ENCODE assay signal across 22 cellular contexts in the genomic region with DNA sequence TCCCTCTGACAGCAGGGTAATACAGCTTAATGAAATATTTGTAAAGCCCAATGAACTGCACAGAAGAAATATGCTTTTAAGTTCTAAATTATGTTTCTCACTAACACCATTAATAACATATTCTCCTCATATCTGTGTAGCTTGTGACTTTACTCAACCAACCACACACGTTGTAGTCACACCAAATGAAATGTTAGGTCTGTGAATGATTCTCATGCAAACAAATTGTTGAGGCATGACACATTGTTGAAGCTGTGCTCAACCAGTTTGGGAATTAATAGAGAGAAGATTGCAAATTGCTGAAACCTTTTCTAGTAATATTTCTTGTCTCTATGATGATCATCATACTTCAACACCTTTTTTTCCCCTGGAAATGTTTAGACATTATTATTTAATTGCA.
DNase-seq lines count a peak whose midpoint lies in the region; ATAC-seq and TF ChIP-seq lines count a peak whose summit lies in the region.
"Had no signal": no experiment of that assay in that cellular context is flagged by ENCODE, and none has a peak within 500 bp of the region (broad histone marks: within the 10 kb centered on the region; RNA-seq: fewer than 3 reads in every experiment).

No MANE protein-coding gene starts in this region.

- no peak overlapping the region for H2AK5ac ChIP-seq in mesendoderm (ENCODE audit: low read length)

- no peaks in the 10 kb centered on the region for H4K20me1 ChIP-seq in PC-3 (ENCODE audit: low read length)

- H3K4me3 ChIP-seq in PC-3 (ENCODE audit: low read length), result no peak overlapping the region
- H3K4me3 ChIP-seq in epithelial cell of esophagus (ENCODE audit: low read length), result no peak overlapping the region
- no peak overlapping the region for H3K4me3 ChIP-seq in mesendoderm (ENCODE audit: low read length)
- H3K4me3 ChIP-seq: hepatocyte, lower lobe of right lung, right atrium auricular region had no signal

- CTCF ChIA-PET in PC-3 (lab: Charles Lee), result no interaction called here

- POLR2A ChIA-PET in PC-3 (lab: Charles Lee; ENCODE audit: unreplicated experiment), result no interaction called here

- no peak overlapping the region for H3K56ac ChIP-seq in mesendoderm (ENCODE audit: low read length)

- no peak overlapping the region for H4K8ac ChIP-seq in mesendoderm (ENCODE audit: low read depth, low read length)

- H3K27ac ChIP-seq in PC-3 (ENCODE audit: low read length), result 0 out of 2 replicates have a peak overlapping the region, but pooled peaks have one; percentile 13
- no peak overlapping the region for H3K27ac ChIP-seq in mesendoderm (ENCODE audit: low read depth, low read length)
- H3K27ac ChIP-seq: hepatocyte, lower lobe of right lung, right atrium auricular region had no signal

- H3K4me2 ChIP-seq in PC-3 (ENCODE audit: low read length), result no peak overlapping the region
- no peak overlapping the region for H3K4me2 ChIP-seq in mesendoderm (ENCODE audit: low read length)
- H3K4me2 ChIP-seq: hepatocyte had no signal

- no peaks in the 10 kb centered on the region for H3K27me3 ChIP-seq in PC-3 (ENCODE audit: low read length)
- peaks cover 2% of the 10 kb centered on the region for H3K27me3 ChIP-seq in mesendoderm (ENCODE audit: insufficient read depth, low read length, poor library complexity)
- H3K27me3 ChIP-seq: hepatocyte, right atrium auricular region had no signal

- BruUV-seq in PC-3 (replicated peaks; lab: Mats Ljungman, UMichigan), result no TSS peak

- H3K9me3 ChIP-seq in PC-3 (ENCODE audit: low read length), result no peaks in the 10 kb centered on the region
- H3K9me3 ChIP-seq: lower lobe of right lung, right atrium auricular region had no signal

- H3K18ac ChIP-seq in mesendoderm (ENCODE audit: low read length), result no peak overlapping the region

- no CpG with 5 or more reads among the region's 1 CpG for WGBS in mesendoderm (ENCODE audit: extremely low coverage, insufficient coverage, low lambda C conversion rate)

- DNase-seq in Caki2 (ENCODE audit: low read depth) (peak; percentile 15), PC-3 (peak; percentile 61), epithelial cell of esophagus (ENCODE audit: low read depth) (peak; percentile 66), mesendoderm (peak; percentile 8), NCI-H1436 treated with DMSO at 0.1 percent for 48 hours (lab: John Stamatoyannopoulos, UW) (no peak), GM19238 (ENCODE audit: insufficient read length, low spot score) (no peak)
- DNase-seq: activated naive CD4-positive, alpha-beta T cell treated with anti-CD3 and anti-CD28 coated beads, Interleukin-2, amount 10 ng/mL, durations not matched to agents 7 days and 5 days; activated T-cell treated with anti-CD3 and anti-CD28 coated beads, Interleukin-2, amount 50 U/mL, for 72 hours; aorta; CD4-positive, alpha-beta memory T cell; endodermal cell; Kasumi-1; lower lobe of right lung; NCI-H1092; NCI-H2081; NCI-H510A; nucleus accumbens had no signal

- no peak overlapping the region for H2BK120ac ChIP-seq in mesendoderm (ENCODE audit: low read depth, low read length)

- H2AFZ ChIP-seq in PC-3 (ENCODE audit: low read length), result no peak overlapping the region
- H2AFZ ChIP-seq: hepatocyte had no signal

- H2BK5ac ChIP-seq in mesendoderm (ENCODE audit: low read length), result no peak overlapping the region

- no peak overlapping the region for H3K23ac ChIP-seq in mesendoderm (ENCODE audit: low read length)

- no peaks in the 10 kb centered on the region for H3K36me3 ChIP-seq in PC-3 (ENCODE audit: low read depth, low read length)
- H3K36me3 ChIP-seq in mesendoderm (ENCODE audit: control insufficient read depth, insufficient read depth, low read length), result no peaks in the 10 kb centered on the region
- H3K36me3 ChIP-seq: lower lobe of right lung, right atrium auricular region had no signal

- H3K4ac ChIP-seq in mesendoderm (ENCODE audit: low read depth, low read length), result no peak overlapping the region

- no peaks in the 10 kb centered on the region for H3F3A ChIP-seq in PC-3 (ENCODE audit: low read length, unreplicated experiment)

- H3K79me1 ChIP-seq in mesendoderm (ENCODE audit: low read length), result no peaks in the 10 kb centered on the region

- H3K4me1 ChIP-seq in PC-3 (ENCODE audit: insufficient read depth, low read length) (peaks cover 10% of the 10 kb centered on the region; the same call in 1 of the 2 replicates), mesendoderm (ENCODE audit: control insufficient read depth, low read depth, low read length) (no peaks in the 10 kb centered on the region)
- H3K4me1 ChIP-seq: lower lobe of right lung, right atrium auricular region had no signal

- no peak overlapping the region for H2BK15ac ChIP-seq in mesendoderm (replicated peaks; ENCODE audit: low read depth)

- ATAC-seq in PC-3 (peak; percentile 53; the same call in 1 of the 2 replicates), HG03520 (IDR thresholded peaks at IDR 0.05; ENCODE audit: unreplicated experiment) (no peak), GM18502 (IDR thresholded peaks at IDR 0.05; ENCODE audit: poor library complexity, unreplicated experiment) (no peak)
- ATAC-seq: activated T-cell treated with anti-CD3 and anti-CD28 coated beads, Interleukin-2, amount 50 U/mL, for 72 hours; lower lobe of right lung; stimulated activated effector memory CD8-positive, alpha-beta T cell treated with anti-CD3 and anti-CD28 coated beads, Interleukin-12 subunit alpha, Interleukin-12 subunit beta, amount 100 ng/mL, for 72 hours had no signal

- H3K79me2 ChIP-seq in PC-3 (ENCODE audit: low read length) (no peaks in the 10 kb centered on the region), mesendoderm (ENCODE audit: control insufficient read depth, insufficient read depth, low read length) (no peaks in the 10 kb centered on the region)
- H3K79me2 ChIP-seq: hepatocyte had no signal

- intact Hi-C loops in PC-3 (cut with micrococcal nuclease), result no loop called here

- TF ChIP-seq CTCF in PC-3 (conservative IDR thresholded peaks at IDR 0.05; ENCODE audit: low read depth, low read length), result no peak
- no peak for TF ChIP-seq CTCF in epithelial cell of esophagus (IDR thresholded peaks at IDR 0.05; ENCODE audit: insufficient read depth, low read depth, low read length, missing control alignments)

- H3K9me2 ChIP-seq in PC-3 (replicated peaks; ENCODE audit: low read length), result no peaks in the 10 kb centered on the region

- H3K9ac ChIP-seq in PC-3 (ENCODE audit: low read length) (no peak overlapping the region), mesendoderm (ENCODE audit: low read length) (no peak overlapping the region)

- in situ Hi-C loops in Caki2 (cut with HindIII; ENCODE audit: low pct_unique_long_range_greater_than_20kb, low sequenced_read_pairs), result no loop called here

- no peak overlapping the region for H4K5ac ChIP-seq in mesendoderm (ENCODE audit: low read length)

Comparison
In these comparisons a context has a peak if more than half of its experiments do, and no peak if none do; other contexts are left out.
1. DNase-seq: peak in Caki2 (single experiment), PC-3 (single experiment), epithelial cell of esophagus (single experiment) and mesendoderm (single experiment); none in NCI-H1436 treated with DMSO at 0.1 percent for 48 hours (single experiment) and GM19238 (single experiment).